8 cellular contexts compared by ENCODE assay signal in the genomic region with DNA sequence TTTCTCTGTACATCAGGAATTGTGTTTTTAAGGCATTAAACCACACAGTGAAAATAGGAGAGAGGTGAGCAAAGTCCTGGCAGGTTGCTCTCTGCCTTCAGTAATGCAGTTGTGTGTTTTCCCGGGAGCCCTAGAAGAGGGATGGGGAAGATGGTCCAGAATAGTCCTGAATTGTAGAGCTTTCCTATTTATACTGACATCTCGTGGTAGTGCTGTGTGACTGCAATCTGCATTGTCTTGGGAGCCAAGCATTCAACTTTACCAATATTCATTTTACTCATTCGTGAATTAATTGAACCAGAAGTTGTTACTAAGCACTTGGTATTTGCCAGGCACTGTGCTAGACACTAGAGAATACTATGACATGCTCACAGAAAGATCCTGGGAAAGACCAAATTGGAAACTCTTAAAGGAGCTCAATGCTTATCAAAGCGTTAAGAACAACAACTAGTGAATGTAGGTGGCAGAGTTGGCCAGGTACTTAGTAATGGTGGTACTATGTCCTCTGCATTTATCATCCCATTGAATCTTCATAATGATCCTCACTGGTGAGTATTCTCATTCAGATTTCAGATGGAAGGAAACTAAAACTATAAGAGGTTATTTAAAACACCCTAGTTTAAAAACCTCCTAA.
DNase-seq lines count a peak whose midpoint lies in the region; ATAC-seq and TF ChIP-seq lines count a peak whose summit lies in the region.

No MANE protein-coding gene starts in this region.

- H3K27ac Mint-ChIP-seq in activated CD4-positive, alpha-beta T cell treated with anti-CD3 and anti-CD28 coated beads for 36 hours: no peak overlapping the region

- peak; percentile 64 for TF ChIP-seq CTCF in GM20000 (IDR thresholded peaks at IDR 0.05; ENCODE audit: extremely low read depth, missing control alignments)
- TF ChIP-seq CTCF in astrocyte of the cerebellum (IDR thresholded peaks at IDR 0.05; ENCODE audit: low read depth, low read length, missing control alignments): peak; percentile 89
- peak in 5 of 7 experiments; percentile 57 to 89 (median 87) for TF ChIP-seq CTCF in stomach (IDR thresholded peaks at IDR 0.05)

- CTCF ChIA-PET in activated CD4-positive, alpha-beta T cell treated with anti-CD3 and anti-CD28 coated beads for 36 hours (lab: Charles Lee): interaction anchor here (0.6 to 2.7 kb wide), 27 partner anchors 9 to 800 kb away, joined by 3 to 16 read pairs (median 3); partner anchors contain the start of gene TRIB2

- 14 to 21% (median 18%) methylated on average over 4 of the region's 4 CpGs for WGBS in stomach, 5 donors

- H3K9me3 Mint-ChIP-seq in activated CD4-positive, alpha-beta T cell treated with anti-CD3 and anti-CD28 coated beads for 36 hours (ENCODE audit: low read depth): no peaks in the 10 kb centered on the region
- H3K9me3 Mint-ChIP-seq in activated T-cell treated with anti-CD3 and anti-CD28 coated beads, Interleukin-2, amount 50 U/mL, for 4 hours: no peaks in the 10 kb centered on the region

- DNase-seq in CD1c-positive myeloid dendritic cell (ENCODE audit: extremely low spot score): peak; percentile 36
- peak; percentile 55 for DNase-seq in GM20000 (ENCODE audit: low spot score)
- DNase-seq in NCI-H187 treated with DMSO at 0.1 percent for 48 hours (lab: John Stamatoyannopoulos, UW): peak; percentile 69
- DNase-seq in astrocyte of the cerebellum (ENCODE audit: low read depth): peak; percentile 53
- DNase-seq in iPS DF 4.7 (ENCODE audit: extremely low read depth, low spot score): peak; percentile 22
- no peak for DNase-seq in stomach
- DNase-seq in activated CD4-positive, alpha-beta T cell treated with anti-CD3 and anti-CD28 coated beads for 36 hours: no peak
- DNase-seq in activated T-cell treated with anti-CD3 and anti-CD28 coated beads, Interleukin-2, amount 50 U/mL, for 4 hours: no peak

- no peak overlapping the region for H3K27ac ChIP-seq in stomach

- no peaks in the 10 kb centered on the region for H3K36me3 ChIP-seq in stomach

- H3K27me3 Mint-ChIP-seq in activated CD4-positive, alpha-beta T cell treated with anti-CD3 and anti-CD28 coated beads for 36 hours: peaks cover 11% of the 10 kb centered on the region
- no peaks in the 10 kb centered on the region for H3K27me3 Mint-ChIP-seq in activated T-cell treated with anti-CD3 and anti-CD28 coated beads, Interleukin-2, amount 50 U/mL, for 4 hours (ENCODE audit: low read depth)

- H3K36me3 Mint-ChIP-seq in activated CD4-positive, alpha-beta T cell treated with anti-CD3 and anti-CD28 coated beads for 36 hours (ENCODE audit: low read depth): no peaks in the 10 kb centered on the region
- no peaks in the 10 kb centered on the region for H3K36me3 Mint-ChIP-seq in activated T-cell treated with anti-CD3 and anti-CD28 coated beads, Interleukin-2, amount 50 U/mL, for 4 hours (ENCODE audit: insufficient read depth)

- peaks cover 15% of the 10 kb centered on the region for H3K4me1 Mint-ChIP-seq in activated CD4-positive, alpha-beta T cell treated with anti-CD3 and anti-CD28 coated beads for 36 hours
- peaks cover 13% of the 10 kb centered on the region for H3K4me1 Mint-ChIP-seq in activated T-cell treated with anti-CD3 and anti-CD28 coated beads, Interleukin-2, amount 50 U/mL, for 4 hours (ENCODE audit: low read depth)

- intact Hi-C loops in stomach (cut with DNase I; ENCODE audit: low total_unique reads): no loop called here
- intact Hi-C loops in activated CD4-positive, alpha-beta T cell treated with anti-CD3 and anti-CD28 coated beads for 36 hours (cut with DNase I, micrococcal nuclease): loop anchor here (1.0 to 10.0 kb wide), 5 partner anchors 213 to 1102 kb away; no protein-coding TSS in a partner anchor

- TF ChIP-seq POLR2A in stomach (IDR thresholded peaks at IDR 0.05): no peak

- H3K4me3 Mint-ChIP-seq in activated CD4-positive, alpha-beta T cell treated with anti-CD3 and anti-CD28 coated beads for 36 hours: no peak overlapping the region
- H3K4me3 Mint-ChIP-seq in activated T-cell treated with anti-CD3 and anti-CD28 coated beads, Interleukin-2, amount 50 U/mL, for 4 hours: no peak overlapping the region

- no peaks in the 10 kb centered on the region for H3K27me3 ChIP-seq in stomach

- in situ Hi-C loops in astrocyte of the cerebellum (cut with HindIII; ENCODE audit: low sequenced_read_pairs): no loop called here

- POLR2A ChIA-PET in activated CD4-positive, alpha-beta T cell treated with anti-CD3 and anti-CD28 coated beads for 36 hours (lab: Charles Lee): no interaction called here

- TF ChIP-seq EP300 in stomach (IDR thresholded peaks at IDR 0.05): no peak

- no peaks in the 10 kb centered on the region for H3K9me3 ChIP-seq in stomach

- H3K4me3 ChIP-seq in astrocyte of the cerebellum (ENCODE audit: low read depth, low read length) (no peak overlapping the region), stomach (no peak overlapping the region)

- peaks cover 0 to 6% (median 0%) of the 10 kb centered on the region in 4 donors for H3K4me1 ChIP-seq in stomach

- no peak for ATAC-seq in activated CD4-positive, alpha-beta T cell treated with anti-CD3 and anti-CD28 coated beads for 36 hours
- no peak for ATAC-seq in activated T-cell treated with anti-CD3 and anti-CD28 coated beads, Interleukin-2, amount 50 U/mL, for 4 hours

Comparison
In these comparisons a context has a peak if more than half of its experiments do, and no peak if none do; other contexts are left out.
1. DNase-seq: peak in CD1c-positive myeloid dendritic cell (single experiment), GM20000 (single experiment), NCI-H187 treated with DMSO at 0.1 percent for 48 hours (single experiment), astrocyte of the cerebellum (single experiment) and iPS DF 4.7 (single experiment); none in stomach (single experiment), activated CD4-positive, alpha-beta T cell treated with anti-CD3 and anti-CD28 coated beads for 36 hours (single experiment) and activated T-cell treated with anti-CD3 and anti-CD28 coated beads, Interleukin-2, amount 50 U/mL, for 4 hours (single experiment).
2. Peak in every context shown above with its lines, with median percentiles within 50 percentile points of each other: CTCF ChIP-seq.